ENCODE assay signal across 10 cellular contexts in genomic region chrX:132956421-132957210, GRCh38. TPM values are rescaled to one million over a fixed set of nuclear protein-coding genes. Genes with fewer than 3 reads are reported as not detected.
DNase-seq lines count a peak whose midpoint lies in the region; ATAC-seq, FAIRE-seq and TF ChIP-seq lines count a peak whose summit lies in the region.
"Had no signal": no experiment of that assay in that cellular context is flagged by ENCODE, and none has a peak within 500 bp of the region (broad histone marks: within the 10 kb centered on the region; RNA-seq: fewer than 3 reads in every experiment).

No MANE protein-coding gene starts in this region.

- H3K4me1 Mint-ChIP-seq in effector memory CD8-positive, alpha-beta T cell (ENCODE audit: low read depth in 2 of 2), result peaks cover 3 to 5% of the 10 kb centered on the region in 2 donors
- peaks cover 5% of the 10 kb centered on the region in 2 donors for H3K4me1 Mint-ChIP-seq in natural killer cell treated with Interleukin-12 subunit alpha and Interleukin-12 subunit beta and Interleukin-15 and Interleukin-18, amount 100 ng/mL, for 72 hours (ENCODE audit: low read depth in 2 of 2)

- peak overlapping the region; percentile 50 for H3K4me3 ChIP-seq in LNCaP clone FGC (ENCODE audit: low read depth, low read length)

- H3K36me3 Mint-ChIP-seq in effector memory CD8-positive, alpha-beta T cell (ENCODE audit: insufficient read depth), result no peaks in the 10 kb centered on the region
- H3K36me3 Mint-ChIP-seq in natural killer cell treated with Interleukin-12 subunit alpha and Interleukin-12 subunit beta and Interleukin-15 and Interleukin-18, amount 100 ng/mL, for 72 hours, result no peaks in the 10 kb centered on the region

- peaks cover 11 to 26% of the 10 kb centered on the region in 2 donors for H3K27me3 Mint-ChIP-seq in effector memory CD8-positive, alpha-beta T cell
- H3K27me3 Mint-ChIP-seq in natural killer cell treated with Interleukin-12 subunit alpha and Interleukin-12 subunit beta and Interleukin-15 and Interleukin-18, amount 100 ng/mL, for 72 hours, result peaks cover 27 to 34% of the 10 kb centered on the region in 2 donors

- no peak for FAIRE-seq in GM19239 (lab: Jason Lieb, UNC)
- FAIRE-seq: G401.6 had no signal

- no peak for ATAC-seq in effector memory CD8-positive, alpha-beta T cell (replicated peaks)
- ATAC-seq in natural killer cell treated with Interleukin-12 subunit alpha and Interleukin-12 subunit beta and Interleukin-15 and Interleukin-18, amount 100 ng/mL, for 72 hours, result peak; percentile 27 to 29
- ATAC-seq in HG03432 (IDR thresholded peaks at IDR 0.05; ENCODE audit: unreplicated experiment), result no peak

- no peak overlapping the region for H3K27ac Mint-ChIP-seq in effector memory CD8-positive, alpha-beta T cell
- no peak overlapping the region for H3K27ac Mint-ChIP-seq in natural killer cell treated with Interleukin-12 subunit alpha and Interleukin-12 subunit beta and Interleukin-15 and Interleukin-18, amount 100 ng/mL, for 72 hours

- H3K4me3 Mint-ChIP-seq in effector memory CD8-positive, alpha-beta T cell, result peak overlapping the region; percentile 68
- peak overlapping the region; percentile 82 for H3K4me3 Mint-ChIP-seq in natural killer cell treated with Interleukin-12 subunit alpha and Interleukin-12 subunit beta and Interleukin-15 and Interleukin-18, amount 100 ng/mL, for 72 hours

- no peak for TF ChIP-seq CTCF in LNCaP clone FGC (IDR thresholded peaks at IDR 0.05; ENCODE audit: control insufficient read depth, extremely low read depth, insufficient read depth)

- DNase-seq in AG20443 (ENCODE audit: low spot score) (peak; percentile 10), LNCaP clone FGC (ENCODE audit: low read depth) (no peak), GM19239 (ENCODE audit: insufficient read length, low spot score) (no peak), OCI-M1 (lab: John Stamatoyannopoulos, UW) (no peak), LoVo (ENCODE audit: low spot score) (no peak)
- no peak for DNase-seq in effector memory CD8-positive, alpha-beta T cell
- DNase-seq in natural killer cell treated with Interleukin-12 subunit alpha and Interleukin-12 subunit beta and Interleukin-15 and Interleukin-18, amount 100 ng/mL, for 72 hours (ENCODE audit: low spot score), result no peak
- DNase-seq: dermis blood vessel endothelial cell had no signal

- no peaks in the 10 kb centered on the region for H3K9me3 Mint-ChIP-seq in effector memory CD8-positive, alpha-beta T cell
- H3K9me3 Mint-ChIP-seq in natural killer cell treated with Interleukin-12 subunit alpha and Interleukin-12 subunit beta and Interleukin-15 and Interleukin-18, amount 100 ng/mL, for 72 hours, result no peaks in the 10 kb centered on the region

RNA-seq across cellular contexts. Expression of gene HS6ST2, which starts 1.8 kb away (rescaled TPM):
- total RNA-seq in natural killer cell treated with Interleukin-12 subunit alpha and Interleukin-12 subunit beta and Interleukin-15 and Interleukin-18, amount 100 ng/mL, for 72 hours, result under 1 TPM; 0.36 to 0.89 TPM

Comparison
In these comparisons a context has a peak if more than half of its experiments do, and no peak if none do; other contexts are left out.
1. ATAC-seq: peak in natural killer cell treated with Interleukin-12 subunit alpha and Interleukin-12 subunit beta and Interleukin-15 and Interleukin-18, amount 100 ng/mL, for 72 hours (2 of 2); none in effector memory CD8-positive, alpha-beta T cell (single experiment) and HG03432 (single experiment).